10 cellular contexts compared by ENCODE assay signal in the genomic region with DNA sequence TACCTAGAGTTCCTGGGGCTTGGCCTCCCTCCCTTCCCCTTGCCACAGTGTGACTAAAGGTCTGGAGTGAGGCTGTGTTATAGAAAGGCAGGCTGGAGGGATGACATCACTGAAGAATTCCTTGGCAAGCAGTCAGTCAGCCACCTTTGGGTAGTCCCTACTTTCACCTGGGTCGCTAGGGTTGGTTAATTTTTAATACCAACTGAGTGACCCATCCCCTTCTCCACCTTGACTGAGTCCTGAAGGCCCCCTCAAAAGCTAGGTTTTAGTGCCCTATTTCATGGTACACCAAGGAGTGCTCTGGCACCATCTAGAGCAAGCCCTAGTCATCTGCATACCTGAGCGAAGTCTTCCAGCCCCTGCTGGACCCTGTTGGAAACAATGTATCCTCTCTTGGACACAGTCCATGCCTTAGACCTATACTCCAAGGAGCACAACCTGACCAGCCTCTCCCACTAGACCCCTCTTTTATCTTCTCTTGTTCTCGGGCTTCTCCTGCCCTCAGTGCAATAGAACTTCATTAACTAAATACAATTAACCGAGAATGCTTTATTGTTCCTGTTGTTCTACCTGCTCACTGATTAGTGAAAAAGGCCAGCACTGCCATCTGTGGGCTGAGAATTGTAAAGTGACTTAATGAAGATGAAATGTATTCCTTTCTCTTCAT. TPM values are rescaled to one million over a fixed set of nuclear protein-coding genes. Genes with fewer than 3 reads are reported as not detected.
DNase-seq lines count a peak whose midpoint lies in the region; ATAC-seq, FAIRE-seq and TF ChIP-seq lines count a peak whose summit lies in the region.
"Had no signal": no experiment of that assay in that cellular context is flagged by ENCODE, and none has a peak within 500 bp of the region (broad histone marks: within the 10 kb centered on the region; RNA-seq: fewer than 3 reads in every experiment).

No MANE protein-coding gene starts in this region.

- ATAC-seq in A549 (peak; percentile 96 to 98), GM21576 (IDR thresholded peaks at IDR 0.05; ENCODE audit: unreplicated experiment) (no peak), HG02763 (IDR thresholded peaks at IDR 0.05; ENCODE audit: unreplicated experiment) (no peak)

- H3K27me3 ChIP-seq in keratinocyte (ENCODE audit: control insufficient read depth, extremely low read depth, insufficient read depth, low read length): no peaks in the 10 kb centered on the region

- H3K9ac ChIP-seq in keratinocyte (ENCODE audit: control insufficient read depth, extremely low read depth, insufficient read depth, low read length): no peak overlapping the region

- no peak overlapping the region for H2AFZ ChIP-seq in keratinocyte (ENCODE audit: control insufficient read depth, low read length)

- peak; percentile 44 for TF ChIP-seq CTCF in A549 (IDR thresholded peaks at IDR 0.05)
- TF ChIP-seq CTCF in HEK293 (tag by site-specific recombination; IDR thresholded peaks at IDR 0.05): peak; percentile 76
- peak; percentile 40 to 48 (median 44) for TF ChIP-seq CTCF in keratinocyte (optimal IDR thresholded peaks at IDR 0.05 in 1 of 3, IDR thresholded peaks at IDR 0.05 in 1 of 3, conservative IDR thresholded peaks at IDR 0.05 in 1 of 3; ENCODE audit: extremely low read depth in 1 of 3, insufficient read depth in 2 of 3, low read length in 3 of 3)

- H3K4me2 ChIP-seq in A549 (peak overlapping the region; percentile 22), keratinocyte (ENCODE audit: control insufficient read depth, extremely low read depth, insufficient read depth, low read depth, low read length) (no peak overlapping the region)

- CTCF ChIA-PET in A549 (lab: Yijun Ruan, JAX): interaction anchor here (0.9 to 4.5 kb wide), 9 partner anchors 9 to 84 kb away, joined by 3 to 29 read pairs (median 4); no protein-coding TSS in a partner anchor
- CTCF ChIA-PET in HEK293 (lab: Yijun Ruan, JAX): interaction anchor here (0.6 to 2.3 kb wide), 11 partner anchors 12 to 404 kb away, joined by 3 to 8 read pairs (median 5); no protein-coding TSS in a partner anchor

- H3K4me3 ChIP-seq in A549 (no peak overlapping the region), HEK293 (ENCODE audit: low read depth, low read length) (no peak overlapping the region), keratinocyte (ENCODE audit: control insufficient read depth in 2 of 3, extremely low read depth in 1 of 3, insufficient read depth in 2 of 3, low read depth in 1 of 3, low read length in 3 of 3) (no peak overlapping the region)

- H3K36me3 ChIP-seq in HEK293 (ENCODE audit: control insufficient read depth in 2 of 2, insufficient read depth in 1 of 2, low read length in 2 of 2): peaks cover 0 to 4% of the 10 kb centered on the region in 2 experiments; a peak in 1 of 3 replicates
- H3K36me3 ChIP-seq in keratinocyte (ENCODE audit: control insufficient read depth in 2 of 2, extremely low read depth in 1 of 2, insufficient read depth in 2 of 2, low read length in 2 of 2): no peaks in the 10 kb centered on the region

- no peaks in the 10 kb centered on the region for H3K9me3 ChIP-seq in A549
- H3K9me3 ChIP-seq in HEK293 (ENCODE audit: control insufficient read depth, insufficient read depth, low read depth, low read length): no peaks in the 10 kb centered on the region
- H3K9me3 ChIP-seq in keratinocyte (ENCODE audit: control insufficient read depth, low read depth, low read length): no peaks in the 10 kb centered on the region

- H3K27ac ChIP-seq in A549 (peak overlapping the region; percentile 2 to 67; a peak in 5 of 6 replicates), HEK293 (ENCODE audit: extremely low read depth, low read depth, low read length) (no peak overlapping the region), keratinocyte (ENCODE audit: control insufficient read depth, insufficient read depth, low read length) (peak overlapping the region; percentile 11)

- TF ChIP-seq RAD21 in A549 (conservative IDR thresholded peaks at IDR 0.05 in 1 of 2, IDR thresholded peaks at IDR 0.05 in 1 of 2): peak; percentile 45 to 52

- WGBS in A549 (ENCODE audit: missing lambda C conversion rate): 69% methylated on average over 4 of the region's 4 CpGs

- POLR2A ChIA-PET in A549 (lab: Yijun Ruan, JAX) (interaction anchor here (0.9 kb wide), 1 partner anchor 84 kb away, joined by 4 read pairs; no protein-coding TSS in a partner anchor), HEK293 (lab: Yijun Ruan, JAX) (interaction anchor here (0.7 kb wide), 1 partner anchor 77 kb away, joined by 5 read pairs; no protein-coding TSS in a partner anchor)

- dilution Hi-C loops in keratinocyte (cut with MboI; ENCODE audit: extremely low pct_ligation_motif_present, low sequenced_read_pairs): no loop called here

- H3K9me1 ChIP-seq in keratinocyte (ENCODE audit: control insufficient read depth, extremely low read depth, insufficient read depth, low read length): no peaks in the 10 kb centered on the region

- TF ChIP-seq EP300 in A549 (IDR thresholded peaks at IDR 0.05): no peak

- no peak for FAIRE-seq in A549 (lab: Jason Lieb, UNC)
- no peak for FAIRE-seq in keratinocyte (lab: Jason Lieb, UNC)

- TF ChIP-seq POLR2A in A549 (IDR thresholded peaks at IDR 0.05; ENCODE audit: low read length): no peak

- no peaks in the 10 kb centered on the region for H4K20me1 ChIP-seq in keratinocyte (ENCODE audit: control insufficient read depth, extremely low read depth, insufficient read depth, low read length)

- peaks cover 28% of the 10 kb centered on the region for H3K4me1 ChIP-seq in A549
- H3K4me1 ChIP-seq in HEK293 (ENCODE audit: control insufficient read depth, insufficient read depth, low read length): peaks cover 11% of the 10 kb centered on the region
- peaks cover 19% of the 10 kb centered on the region for H3K4me1 ChIP-seq in keratinocyte (ENCODE audit: control insufficient read depth, extremely low read depth, insufficient read depth, low read length)

- DNase-seq in A549 (ENCODE audit: low read depth in 1 of 2, low spot score in 1 of 2) (peak; percentile 47 to 76), SW480 (ENCODE audit: low spot score) (peak; percentile 67), keratinocyte (ENCODE audit: low read depth, low spot score) (no peak), NCI-H128 (lab: John Stamatoyannopoulos, UW; ENCODE audit: unreplicated experiment) (no peak), ureter (ENCODE audit: low spot score) (no peak)
- DNase-seq: activated naive CD4-positive, alpha-beta T cell treated with anti-CD3 and anti-CD28 coated beads, Interleukin-2, amount 10 ng/mL, durations not matched to agents 7 days and 5 days; DMS79 had no signal

- H3K79me2 ChIP-seq in keratinocyte (ENCODE audit: control insufficient read depth, insufficient read depth, low read length): no peaks in the 10 kb centered on the region

TF ChIP-seq in A549, 52 proteins besides CTCF, POLR2A, EP300 and RAD21:
- TF ChIP-seq SMC3 (IDR thresholded peaks at IDR 0.05): peak; percentile 27
- no peak for TF ChIP-seq BHLHE40 (IDR thresholded peaks at IDR 0.05; ENCODE audit: low read depth, low read length)
- TF ChIP-seq MAFK (IDR thresholded peaks at IDR 0.05; ENCODE audit: partially characterized antibody): no peak
- TF ChIP-seq RNF2 (IDR thresholded peaks at IDR 0.05; ENCODE audit: borderline replicate concordance, low read depth): no peak
- TF ChIP-seq PHF8 (IDR thresholded peaks at IDR 0.05; ENCODE audit: borderline replicate concordance, low read depth): no peak
- no peak for TF ChIP-seq HOXA7 (CRISPR knock-in tag; IDR thresholded peaks at IDR 0.05)
TF ChIP-seq in A549: peak in this region for 1.

TF ChIP-seq in HEK293, 187 proteins besides CTCF, POLR2A, EP300 and RAD21 (continues in another document):
- TF ChIP-seq ZNF558 (tag by site-specific recombination; IDR thresholded peaks at IDR 0.05) (no peak), ZNF16 (tag by site-specific recombination; IDR thresholded peaks at IDR 0.05; ENCODE audit: low read depth) (no peak), ZNF670 (tag by site-specific recombination; IDR thresholded peaks at IDR 0.05; ENCODE audit: low read depth) (no peak), REPIN1 (tag by site-specific recombination; IDR thresholded peaks at IDR 0.05; ENCODE audit: low read depth) (no peak), ZXDB (tag by site-specific recombination; IDR thresholded peaks at IDR 0.05) (no peak), ZNF624 (tag by site-specific recombination; IDR thresholded peaks at IDR 0.05) (no peak), ZNF830 (tag by site-specific recombination; IDR thresholded peaks at IDR 0.05; ENCODE audit: low read depth) (no peak), ZNF335 (tag by site-specific recombination; conservative IDR thresholded peaks at IDR 0.05) (no peak), ZNF473 (tag by site-specific recombination; IDR thresholded peaks at IDR 0.05) (no peak), ZNF768 (tag by site-specific recombination; IDR thresholded peaks at IDR 0.05) (no peak), ZNF529 (tag by site-specific recombination; IDR thresholded peaks at IDR 0.05; ENCODE audit: insufficient replicate concordance) (no peak)
- TF ChIP-seq, protein P1, sequence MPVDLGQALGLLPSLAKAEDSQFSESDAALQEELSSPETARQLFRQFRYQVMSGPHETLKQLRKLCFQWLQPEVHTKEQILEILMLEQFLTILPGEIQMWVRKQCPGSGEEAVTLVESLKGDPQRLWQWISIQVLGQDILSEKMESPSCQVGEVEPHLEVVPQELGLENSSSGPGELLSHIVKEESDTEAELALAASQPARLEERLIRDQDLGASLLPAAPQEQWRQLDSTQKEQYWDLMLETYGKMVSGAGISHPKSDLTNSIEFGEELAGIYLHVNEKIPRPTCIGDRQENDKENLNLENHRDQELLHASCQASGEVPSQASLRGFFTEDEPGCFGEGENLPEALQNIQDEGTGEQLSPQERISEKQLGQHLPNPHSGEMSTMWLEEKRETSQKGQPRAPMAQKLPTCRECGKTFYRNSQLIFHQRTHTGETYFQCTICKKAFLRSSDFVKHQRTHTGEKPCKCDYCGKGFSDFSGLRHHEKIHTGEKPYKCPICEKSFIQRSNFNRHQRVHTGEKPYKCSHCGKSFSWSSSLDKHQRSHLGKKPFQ (tag by site-specific recombination; IDR thresholded peaks at IDR 0.05): no peak

RNA-seq across cellular contexts. Expression of gene RIN2, which starts 44.6 kb away (rescaled TPM):
- polyA plus RNA-seq in A549 (2011; rRNA removed) (34.7 and 36.3 TPM in 2 replicates), A549 (2017; fragmentation: RNase III; extraction: RNeasy Plus Mini Kit Qiagen cat#74134 plus additional on column Dnase treatment) (22.4 to 23.3 TPM (median 22.7 TPM) in 3 replicates), keratinocyte (40.1 to 51.9 TPM (median 41.2 TPM) in 3 replicates)
- 14.1 and 15.0 TPM in 2 replicates for polyA plus RNA-seq in A549 (2012; cell fraction: cytosol; rRNA removed)
- polyA plus RNA-seq in A549 (2012; cell fraction: nucleus; rRNA removed): 13.0 and 15.5 TPM in 2 replicates
- polyA minus RNA-seq in A549 (2011; rRNA and poly(A)+ RNA removed): 102 and 124 TPM in 2 replicates
- polyA plus RNA-seq in keratinocyte (2011; ENCODE audit: low read depth): 23.9 TPM
- polyA plus RNA-seq in keratinocyte (2011; cell fraction: cytosol; rRNA removed): 24.1 and 30.0 TPM in 2 replicates
- polyA plus RNA-seq in keratinocyte (2011; cell fraction: nucleus; rRNA removed): 46.3 and 52.2 TPM in 2 replicates
- 22.9 and 44.3 TPM in 2 replicates for polyA plus RNA-seq in keratinocyte (2012; ENCODE audit: low replicate concordance)
- 73.2 to 137 TPM (median 135 TPM) in 3 replicates for polyA minus RNA-seq in keratinocyte
- 60.0 TPM for polyA minus RNA-seq in keratinocyte (2011; cell fraction: cytosol; rRNA and poly(A)+ RNA removed)
- 57.0 and 88.8 TPM in 2 replicates for polyA minus RNA-seq in keratinocyte (2011; cell fraction: nucleus; rRNA and poly(A)+ RNA removed)
- total RNA-seq in ureter: 70.4 TPM

Comparison
In these comparisons a context has a peak if more than half of its experiments do, and no peak if none do; other contexts are left out.
1. ATAC-seq: peak in A549 (2 of 2); none in GM21576 (single experiment) and HG02763 (single experiment).
2. DNase-seq: peak in A549 (2 of 2) and SW480 (single experiment); none in keratinocyte (single experiment), NCI-H128 (single experiment) and ureter (single experiment).
3. Of the 5 proteins assayed by ChIP-seq in both HEK293 and A549: peak only in HEK293: none; only in A549: none; in both: CTCF; in neither: 4.
4. Peak in every context shown above with its lines, with median percentiles within 50 percentile points of each other: CTCF ChIP-seq.